ENCODE assay signal across 8 cellular contexts in the genomic region with DNA sequence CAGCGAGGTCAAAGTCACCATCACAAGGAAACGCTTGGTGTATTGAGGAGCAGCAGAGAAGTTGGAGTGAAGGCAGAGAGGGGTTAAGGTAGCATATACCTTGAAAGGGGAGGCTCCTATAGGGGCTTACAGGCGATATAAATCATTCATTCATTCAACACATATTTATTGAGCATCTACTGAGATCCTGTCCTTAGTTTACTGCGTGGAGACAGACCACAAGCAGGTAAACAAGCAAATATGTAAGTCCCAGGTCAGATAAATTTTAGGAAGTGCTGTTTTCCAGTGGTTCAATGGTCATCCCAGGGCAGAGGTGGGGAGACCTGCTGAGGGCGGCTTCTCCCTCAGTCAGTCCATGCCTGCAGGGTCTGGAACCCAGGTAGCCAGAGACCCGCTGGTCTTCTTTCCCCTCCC. TPM values are rescaled to one million over a fixed set of nuclear protein-coding genes. Genes with fewer than 3 reads are reported as not detected.
DNase-seq lines count a peak whose midpoint lies in the region; TF ChIP-seq lines count a peak whose summit lies in the region.

No MANE protein-coding gene starts in this region.

- no peaks in the 10 kb centered on the region for H3K9me3 Mint-ChIP-seq in dendritic cell treated with granulocyte-macrophage colony-stimulating factor and Interleukin-4, amounts not matched to agents 40 ng/mL and 50 ng/mL, for 4 days
- H3K9me3 Mint-ChIP-seq in neural crest cell = no peaks in the 10 kb centered on the region

- TF ChIP-seq CTCF in neural crest cell (conservative IDR thresholded peaks at IDR 0.05) = no peak

- peak overlapping the region; percentile 76 for H3K4me3 Mint-ChIP-seq in dendritic cell treated with granulocyte-macrophage colony-stimulating factor and Interleukin-4, amounts not matched to agents 40 ng/mL and 50 ng/mL, for 4 days
- peak overlapping the region; percentile 87 for H3K4me3 Mint-ChIP-seq in neural crest cell

- peak overlapping the region; percentile 94 for H3K4me3 ChIP-seq in BLaER1

- intact Hi-C loops in dendritic cell treated with granulocyte-macrophage colony-stimulating factor and Interleukin-4, amounts not matched to agents 40 ng/mL and 50 ng/mL, for 4 days (cut with micrococcal nuclease) = no loop called here

- H3K9me3 ChIP-seq in BLaER1 = no peaks in the 10 kb centered on the region
- H3K9me3 ChIP-seq in KOPT-K1 (ENCODE audit: insufficient read depth, low read length, poor library complexity, severe bottlenecking) = no peaks in the 10 kb centered on the region

- peak overlapping the region; percentile 35; the same call in 1 of the 2 replicates for H3K27ac ChIP-seq in BLaER1
- H3K27ac ChIP-seq in KOPT-K1 (ENCODE audit: low read depth, low read length, poor library complexity, severe bottlenecking) = peak overlapping the region; percentile 81

- peaks cover 38% of the 10 kb centered on the region for H3K4me1 ChIP-seq in BLaER1

- no peaks in the 10 kb centered on the region for H3K36me3 Mint-ChIP-seq in dendritic cell treated with granulocyte-macrophage colony-stimulating factor and Interleukin-4, amounts not matched to agents 40 ng/mL and 50 ng/mL, for 4 days (ENCODE audit: low read depth)
- no peaks in the 10 kb centered on the region for H3K36me3 Mint-ChIP-seq in neural crest cell (ENCODE audit: low read depth)

- H3K4me2 ChIP-seq in BLaER1 = peak overlapping the region; percentile 99

- H3K27ac Mint-ChIP-seq in dendritic cell treated with granulocyte-macrophage colony-stimulating factor and Interleukin-4, amounts not matched to agents 40 ng/mL and 50 ng/mL, for 4 days = peak overlapping the region; percentile 30
- H3K27ac Mint-ChIP-seq in neural crest cell (ENCODE audit: unreplicated experiment) = peak overlapping the region; percentile 77

- peak overlapping the region; percentile 60; the same call in 1 of the 2 replicates for H3K9ac ChIP-seq in BLaER1

- peaks cover 31% of the 10 kb centered on the region for H3K27me3 Mint-ChIP-seq in dendritic cell treated with granulocyte-macrophage colony-stimulating factor and Interleukin-4, amounts not matched to agents 40 ng/mL and 50 ng/mL, for 4 days
- peaks cover 15% of the 10 kb centered on the region for H3K27me3 Mint-ChIP-seq in neural crest cell (ENCODE audit: low read depth)

- no peaks in the 10 kb centered on the region for H3K36me3 ChIP-seq in BLaER1
- H3K36me3 ChIP-seq in KOPT-K1 (ENCODE audit: insufficient read depth, low read length) = 0 out of 2 replicates have a peak, but pooled peaks cover under 1% of the 10 kb centered on the region

- H4K20me1 ChIP-seq in BLaER1 = peaks cover 10% of the 10 kb centered on the region

- DNase-seq in neural crest cell (ENCODE audit: low read depth, low spot score) (no peak), activated gamma-delta T cell treated with Interleukin-2 at 50 U/mL for 16 hours (no peak), germinal center (ENCODE audit: low spot score) (no peak), SK-N-DZ (ENCODE audit: low spot score) (no peak)
- no peak for DNase-seq in activated CD4-positive, alpha-beta T cell treated with anti-CD3 and anti-CD28 coated beads for 1 hour

- H3K4me1 Mint-ChIP-seq in dendritic cell treated with granulocyte-macrophage colony-stimulating factor and Interleukin-4, amounts not matched to agents 40 ng/mL and 50 ng/mL, for 4 days (ENCODE audit: low read depth) = peaks cover 22% of the 10 kb centered on the region
- H3K4me1 Mint-ChIP-seq in neural crest cell = peaks cover 40% of the 10 kb centered on the region

- H3K27me3 ChIP-seq in BLaER1 = peaks cover 32% of the 10 kb centered on the region

RNA-seq across cellular contexts. Expression of a gene that starts 0.8 kb away (rescaled TPM):
- 57.3 and 58.0 TPM in 2 replicates for total RNA-seq in neural crest cell
- 19.6 and 22.9 TPM in 2 replicates for polyA plus RNA-seq in SK-N-DZ (2014; cell fraction: cytosol; rRNA removed)
- 25.6 and 33.1 TPM in 2 replicates for polyA plus RNA-seq in SK-N-DZ (2014; cell fraction: nucleus; rRNA removed)

RNA-seq across cellular contexts. Expression of a gene that starts 18.2 kb away (rescaled TPM):
- 60.4 and 65.3 TPM in 2 replicates for total RNA-seq in neural crest cell
- polyA plus RNA-seq in SK-N-DZ (2014; cell fraction: cytosol; rRNA removed) = 72.2 and 76.2 TPM in 2 replicates
- 41.1 and 50.7 TPM in 2 replicates for polyA plus RNA-seq in SK-N-DZ (2014; cell fraction: nucleus; rRNA removed)

RNA-seq across cellular contexts. Expression of a gene that starts 58.3 kb away (rescaled TPM):
- total RNA-seq in neural crest cell = 291 and 304 TPM in 2 replicates
- 233 and 240 TPM in 2 replicates for polyA plus RNA-seq in SK-N-DZ (2014; cell fraction: cytosol; rRNA removed)
- polyA plus RNA-seq in SK-N-DZ (2014; cell fraction: nucleus; rRNA removed) = 102 and 115 TPM in 2 replicates
